In genomic region chr15:45112143-45112591, GRCh38 we compare ENCODE assay signal across 12 cellular contexts. TPM values are rescaled to one million over a fixed set of nuclear protein-coding genes. Genes with fewer than 3 reads are reported as not detected.
DNase-seq lines count a peak whose midpoint lies in the region; ATAC-seq and TF ChIP-seq lines count a peak whose summit lies in the region.
"Had no signal": no experiment of that assay in that cellular context is flagged by ENCODE, and none has a peak within 500 bp of the region (broad histone marks: within the 10 kb centered on the region; RNA-seq: fewer than 3 reads in every experiment).

No MANE protein-coding gene starts in this region.

- peak overlapping the region; percentile 30 for H3K4me3 Mint-ChIP-seq in activated naive CD8-positive, alpha-beta T cell treated with anti-CD3 and anti-CD28 coated beads for 36 hours
- H3K4me3 Mint-ChIP-seq in type B pancreatic cell (peak overlapping the region; percentile 76), immature natural killer cell (peak overlapping the region in 1 of 5 donors; percentile 33)

- peak overlapping the region; percentile 30 for H3K4me3 ChIP-seq in left ventricle myocardium inferior
- H3K4me3 ChIP-seq in right cardiac atrium (ENCODE audit: low read length) = no peak overlapping the region
- H3K4me3 ChIP-seq in lower lobe of right lung = peak overlapping the region; percentile 21

- ATAC-seq in right cardiac atrium (no peak), lower lobe of right lung (no peak), GM19395 (IDR thresholded peaks at IDR 0.05; ENCODE audit: unreplicated experiment) (no peak)

- H3K4me1 ChIP-seq in left ventricle myocardium inferior = peaks cover 37% of the 10 kb centered on the region
- no peaks in the 10 kb centered on the region for H3K4me1 ChIP-seq in right cardiac atrium (ENCODE audit: control insufficient read depth, insufficient read depth, low read length)
- peaks cover 35% of the 10 kb centered on the region for H3K4me1 ChIP-seq in lower lobe of right lung
- H3K4me1 ChIP-seq: foreskin keratinocyte had no signal

- TF ChIP-seq CTCF in left ventricle myocardium inferior (IDR thresholded peaks at IDR 0.05; ENCODE audit: borderline replicate concordance) (no peak), lower lobe of right lung (IDR thresholded peaks at IDR 0.05) (no peak), type B pancreatic cell (conservative IDR thresholded peaks at IDR 0.05) (no peak)

- H3K4me1 Mint-ChIP-seq in activated naive CD8-positive, alpha-beta T cell treated with anti-CD3 and anti-CD28 coated beads for 36 hours = peaks cover 30% of the 10 kb centered on the region
- H3K4me1 Mint-ChIP-seq in type B pancreatic cell (ENCODE audit: unreplicated experiment) = no peaks in the 10 kb centered on the region
- H3K4me1 Mint-ChIP-seq in immature natural killer cell = peaks cover 2 to 5% of the 10 kb centered on the region in 2 donors

- H3K27me3 ChIP-seq in left ventricle myocardium inferior (ENCODE audit: low read depth) (peaks cover 94% of the 10 kb centered on the region), right cardiac atrium (ENCODE audit: control insufficient read depth, insufficient read depth) (no peaks in the 10 kb centered on the region), lower lobe of right lung (ENCODE audit: low read depth) (peaks cover 80% of the 10 kb centered on the region)

- H3K27ac Mint-ChIP-seq in activated naive CD8-positive, alpha-beta T cell treated with anti-CD3 and anti-CD28 coated beads for 36 hours = no peak overlapping the region
- H3K27ac Mint-ChIP-seq in type B pancreatic cell (no peak overlapping the region), immature natural killer cell (no peak overlapping the region)

- no peaks in the 10 kb centered on the region for H3K9me3 Mint-ChIP-seq in activated naive CD8-positive, alpha-beta T cell treated with anti-CD3 and anti-CD28 coated beads for 36 hours
- H3K9me3 Mint-ChIP-seq in type B pancreatic cell = no peaks in the 10 kb centered on the region
- peaks cover 0 to 1% (median 0%) of the 10 kb centered on the region in 6 donors for H3K9me3 Mint-ChIP-seq in immature natural killer cell

- H3K27me3 Mint-ChIP-seq in activated naive CD8-positive, alpha-beta T cell treated with anti-CD3 and anti-CD28 coated beads for 36 hours = peaks cover 79% of the 10 kb centered on the region
- H3K27me3 Mint-ChIP-seq in type B pancreatic cell (peaks cover 70% of the 10 kb centered on the region), immature natural killer cell (ENCODE audit: low read depth in 3 of 3) (peaks cover 19 to 33% (median 29%) of the 10 kb centered on the region in 3 donors)

- H3K9me3 ChIP-seq in left ventricle myocardium inferior (replicated peaks) (no peaks in the 10 kb centered on the region), right cardiac atrium (ENCODE audit: control insufficient read depth, low read length) (no peaks in the 10 kb centered on the region), lower lobe of right lung (no peaks in the 10 kb centered on the region)

- no peaks in the 10 kb centered on the region for H3K36me3 ChIP-seq in left ventricle myocardium inferior
- no peaks in the 10 kb centered on the region for H3K36me3 ChIP-seq in lower lobe of right lung

- H3K27ac ChIP-seq in left ventricle myocardium inferior (replicated peaks) (no peak overlapping the region), right cardiac atrium (ENCODE audit: low read length) (no peak overlapping the region), lower lobe of right lung (no peak overlapping the region)
- H3K27ac ChIP-seq: foreskin keratinocyte, KMS-11 had no signal

- intact Hi-C loops in left ventricle myocardium inferior (cut with micrococcal nuclease) (no loop called here), right cardiac atrium (cut with DNase I) (loop anchor here in 2 of 4 donors (10.0 kb wide), 2 partner anchors 77 to 137 kb away; no protein-coding TSS in a partner anchor), lower lobe of right lung (cut with DNase I) (no loop called here)

- H3K36me3 Mint-ChIP-seq in activated naive CD8-positive, alpha-beta T cell treated with anti-CD3 and anti-CD28 coated beads for 36 hours = no peaks in the 10 kb centered on the region
- H3K36me3 Mint-ChIP-seq in type B pancreatic cell (no peaks in the 10 kb centered on the region), immature natural killer cell (no peaks in the 10 kb centered on the region)

- DNase-seq in left ventricle myocardium inferior (no peak), right cardiac atrium (no peak), lower lobe of right lung (no peak), type B pancreatic cell (ENCODE audit: extremely low spot score, unreplicated experiment) (no peak), immature natural killer cell (no peak)
- no peak for DNase-seq in activated naive CD8-positive, alpha-beta T cell treated with anti-CD3 and anti-CD28 coated beads for 36 hours
- DNase-seq in stimulated activated CD4-positive, alpha-beta T cell treated with anti-CD3 and anti-CD28 coated beads, Interleukin-12 subunit alpha, Interleukin-12 subunit beta, amount 100 ng/mL, for 4 hours = no peak
- DNase-seq: foreskin keratinocyte, midbrain had no signal

- 14% methylated on average over 13 of the region's 13 CpGs for WGBS in right cardiac atrium

RNA-seq across cellular contexts. Expression of gene DUOX2, which starts 1.8 kb away (rescaled TPM):
- total RNA-seq in left ventricle myocardium inferior (0.05 TPM), right cardiac atrium (under 1 TPM; 0.39 to 0.63 (median 0.43) TPM), lower lobe of right lung (4.0 TPM), type B pancreatic cell (ENCODE audit: low replicate concordance) (3.1 TPM in 2 replicates)
- polyA plus RNA-seq in right cardiac atrium (0.41 TPM), immature natural killer cell (not detected)
- total RNA-seq in activated naive CD8-positive, alpha-beta T cell treated with anti-CD3 and anti-CD28 coated beads for 36 hours = not detected

RNA-seq across cellular contexts. Expression of gene DUOXA2, which starts 2.0 kb away (rescaled TPM):
- total RNA-seq in left ventricle myocardium inferior (not detected), right cardiac atrium (not detected), lower lobe of right lung (not detected), type B pancreatic cell (ENCODE audit: low replicate concordance) (0.17 and 0.52 TPM in 2 replicates)
- polyA plus RNA-seq in right cardiac atrium (0.05 TPM), immature natural killer cell (not detected)
- total RNA-seq in activated naive CD8-positive, alpha-beta T cell treated with anti-CD3 and anti-CD28 coated beads for 36 hours = not detected
- total RNA-seq: activated CD8-positive, alpha-beta memory T cell treated with anti-CD3 and anti-CD28 coated beads for 36 hours; foreskin keratinocyte had no signal
- polyA plus RNA-seq: foreskin keratinocyte had no signal

RNA-seq across cellular contexts. Expression of gene DUOXA1, which starts 17.5 kb away (rescaled TPM):
- 0.30 TPM for total RNA-seq in left ventricle myocardium inferior
- total RNA-seq in right cardiac atrium = 1 to 10 TPM in 3 of 4 donors, under 1 TPM in 1; 0.72 to 2.1 (median 1.7) TPM
- polyA plus RNA-seq in right cardiac atrium = 1.2 TPM
- total RNA-seq in activated naive CD8-positive, alpha-beta T cell treated with anti-CD3 and anti-CD28 coated beads for 36 hours = not detected
- 131 TPM for total RNA-seq in lower lobe of right lung
- total RNA-seq in type B pancreatic cell (ENCODE audit: low replicate concordance) = 3.2 and 9.4 TPM in 2 replicates
- not detected for polyA plus RNA-seq in immature natural killer cell
- total RNA-seq: activated CD8-positive, alpha-beta memory T cell treated with anti-CD3 and anti-CD28 coated beads for 36 hours had no signal

RNA-seq across cellular contexts. Expression of gene DUOX1, which starts 17.6 kb away (rescaled TPM):
- 0.80 TPM for total RNA-seq in left ventricle myocardium inferior
- total RNA-seq in right cardiac atrium = 1 to 10 TPM; 1.9 to 6.1 (median 3.6) TPM
- polyA plus RNA-seq in right cardiac atrium = 2.0 TPM
- under 1 TPM; 0.14 to 0.22 TPM for total RNA-seq in activated naive CD8-positive, alpha-beta T cell treated with anti-CD3 and anti-CD28 coated beads for 36 hours
- 317 TPM for total RNA-seq in lower lobe of right lung
- 5.5 and 11.1 TPM in 2 replicates for total RNA-seq in type B pancreatic cell (ENCODE audit: low replicate concordance)
- polyA plus RNA-seq in immature natural killer cell = 1 to 10 TPM in 1 of 3 donors, under 1 TPM in 2; 0.32 to 3.4 (median 0.43) TPM

Comparison
In these comparisons a context has a peak if more than half of its experiments do, and no peak if none do; other contexts are left out.
1. RNA of gene DUOXA1, which starts 17.5 kb away (total RNA-seq): 131 TPM in lower lobe of right lung (single experiment); 3.2 to 9.4 TPM in type B pancreatic cell, 0.72 to 2.1 TPM in right cardiac atrium, 0.30 TPM in left ventricle myocardium inferior (single experiment) and not detected in activated naive CD8-positive, alpha-beta T cell treated with anti-CD3 and anti-CD28 coated beads for 36 hours; every median in the first group is over 10 times any median in the second.